ENCODE assay signal across 9 cellular contexts in genomic region chr5:139246394-139246793, GRCh38. TPM values are rescaled to one million over a fixed set of nuclear protein-coding genes. Genes with fewer than 3 reads are reported as not detected.
DNase-seq lines count a peak whose midpoint lies in the region; ATAC-seq, FAIRE-seq and TF ChIP-seq lines count a peak whose summit lies in the region.
"Had no signal": no experiment of that assay in that cellular context is flagged by ENCODE, and none has a peak within 500 bp of the region (broad histone marks: within the 10 kb centered on the region; RNA-seq: fewer than 3 reads in every experiment).

No MANE protein-coding gene starts in this region.

- no peak overlapping the region for H4K5ac ChIP-seq in H1 (ENCODE audit: insufficient read length, low read depth, low read length)

- no peaks in the 10 kb centered on the region for H3K9me3 ChIP-seq in H1 (ENCODE audit: insufficient read depth in 2 of 2, low read depth in 1 of 2, low read length in 1 of 2)
- H3K9me3 ChIP-seq in gastroesophageal sphincter = no peaks in the 10 kb centered on the region
- H3K9me3 ChIP-seq: upper lobe of left lung had no signal

- H3K27ac Mint-ChIP-seq in T-helper 2 cell treated with Interferon-gamma antibody and Interleukin-4, amounts not matched to agents 5 μg/mL and 100 μg/mL, for 36 hours = no peak overlapping the region
- no peak overlapping the region for H3K27ac Mint-ChIP-seq in type B pancreatic cell

- CTCF ChIA-PET in H1 (lab: Charles Lee; ENCODE audit: partially characterized antibody) = interaction anchor here (0.8 to 2.3 kb wide), 9 partner anchors 12 to 635 kb away, joined by 3 to 13 read pairs (median 3); no protein-coding TSS in a partner anchor

- peak in 1 of 2 experiments; percentile 2; a peak in 1 of 4 replicates for TF ChIP-seq RAD21 in H1 (IDR thresholded peaks at IDR 0.05 in 1 of 2, conservative IDR thresholded peaks at IDR 0.05 in 1 of 2; ENCODE audit: low read depth in 2 of 2, low read length in 2 of 2)

- H3K4me2 ChIP-seq in H1 (ENCODE audit: insufficient read depth in 1 of 2, low read depth in 2 of 2, low read length in 2 of 2) = no peak overlapping the region

- H2AK5ac ChIP-seq in H1 (ENCODE audit: low read depth, low read length) = no peak overlapping the region

- H3K4me3 ChIP-seq in H1 (ENCODE audit: extremely low read depth in 1 of 4, insufficient read depth in 2 of 4, low read depth in 3 of 4, low read length in 4 of 4) (no peak overlapping the region), gastroesophageal sphincter (no peak overlapping the region)
- H3K4me3 ChIP-seq: upper lobe of left lung had no signal

- no peaks in the 10 kb centered on the region for H3K36me3 ChIP-seq in H1 (ENCODE audit: control insufficient read depth in 2 of 4, insufficient read depth in 4 of 4, low read length in 3 of 4)
- H3K36me3 ChIP-seq in gastroesophageal sphincter = no peaks in the 10 kb centered on the region
- H3K36me3 ChIP-seq: upper lobe of left lung had no signal

- H2BK120ac ChIP-seq in H1 (replicated peaks; ENCODE audit: low read depth, low read length) = no peak overlapping the region

- no peaks in the 10 kb centered on the region for H3K36me3 Mint-ChIP-seq in T-helper 2 cell treated with Interferon-gamma antibody and Interleukin-4, amounts not matched to agents 5 μg/mL and 100 μg/mL, for 36 hours (ENCODE audit: low read depth)
- peaks cover 3% of the 10 kb centered on the region for H3K36me3 Mint-ChIP-seq in type B pancreatic cell

- DNase-seq in H54 (ENCODE audit: insufficient read length, low spot score) (peak; percentile 86), H1 (ENCODE audit: low read depth in 1 of 2, low spot score in 2 of 2) (no peak), germinal center (ENCODE audit: low spot score) (no peak), cerebellar cortex (ENCODE audit: low spot score) (no peak), type B pancreatic cell (ENCODE audit: extremely low spot score, unreplicated experiment) (no peak)
- peak; percentile 73 for DNase-seq in T-helper 2 cell treated with Interferon-gamma antibody and Interleukin-4, amounts not matched to agents 5 μg/mL and 100 μg/mL, for 36 hours (ENCODE audit: low spot score)
- DNase-seq in stimulated activated CD4-positive, alpha-beta T cell treated with anti-CD3 and anti-CD28 coated beads, Interleukin-4, amount 100 ng/mL, for 1 hour = peak; percentile 60

- peaks cover 6% of the 10 kb centered on the region for H3K27me3 Mint-ChIP-seq in T-helper 2 cell treated with Interferon-gamma antibody and Interleukin-4, amounts not matched to agents 5 μg/mL and 100 μg/mL, for 36 hours (ENCODE audit: low read depth)
- peaks cover 9% of the 10 kb centered on the region for H3K27me3 Mint-ChIP-seq in type B pancreatic cell

- H3K23ac ChIP-seq in H1 (ENCODE audit: insufficient read length) = no peak overlapping the region

- WGBS in H1 (ENCODE audit: extremely low coverage in 1 of 2, insufficient coverage in 1 of 2, insufficient read length in 1 of 2, insufficient replicate concordance in 2 of 2, low coverage in 1 of 2, low lambda C conversion rate in 2 of 2, missing lambda C conversion rate in 1 of 2), 2 experiments = 57% methylated on average over 3 of the region's 4 CpGs; no CpG with 5 or more reads in 1 of the 2 experiments
- 31% methylated on average over 3 of the region's 4 CpGs; no CpG with 5 or more reads in 1 of the 2 donors for WGBS in gastroesophageal sphincter (ENCODE audit: low coverage in 1 of 2), 2 donors

- H3K4me1 ChIP-seq in H1 (replicated peaks in 1 of 4; ENCODE audit: control insufficient read depth in 3 of 4, insufficient read depth in 4 of 4, low read length in 3 of 4) (peaks cover 0 to 3% (median 0%) of the 10 kb centered on the region in 4 experiments; a peak in 2 of 7 replicates), gastroesophageal sphincter (no peaks in the 10 kb centered on the region)

- peak; percentile 43 for FAIRE-seq in H54 (lab: Jason Lieb, UNC)
- no peak for FAIRE-seq in H1 (lab: Jason Lieb, UNC)

- no peak overlapping the region for H2BK15ac ChIP-seq in H1 (ENCODE audit: low read length)

- no peak overlapping the region for H4K91ac ChIP-seq in H1 (replicated peaks; ENCODE audit: insufficient read length, low read length)

- H3K18ac ChIP-seq in H1 (ENCODE audit: extremely low read depth, low read length) = peak overlapping the region; percentile 60; the same call in 1 of the 2 replicates

- no peak for TF ChIP-seq EP300 in H1 (IDR thresholded peaks at IDR 0.05; ENCODE audit: borderline replicate concordance in 1 of 2, low read depth in 2 of 2, low read length in 2 of 2)
- TF ChIP-seq EP300 in gastroesophageal sphincter (IDR thresholded peaks at IDR 0.05) = no peak

- no peak overlapping the region for H3K14ac ChIP-seq in H1 (ENCODE audit: insufficient read length)

- H2BK5ac ChIP-seq in H1 (ENCODE audit: low read depth, low read length) = no peak overlapping the region

- H3K9ac ChIP-seq in H1 (replicated peaks in 1 of 4; ENCODE audit: extremely low read depth in 1 of 4, low read depth in 3 of 4, low read length in 3 of 4) = no peak overlapping the region

- peak overlapping the region; percentile 17 for H3K4me3 Mint-ChIP-seq in T-helper 2 cell treated with Interferon-gamma antibody and Interleukin-4, amounts not matched to agents 5 μg/mL and 100 μg/mL, for 36 hours
- H3K4me3 Mint-ChIP-seq in type B pancreatic cell = no peak overlapping the region

- H2BK20ac ChIP-seq in H1 (ENCODE audit: low read length) = no peak overlapping the region

- H3K27ac ChIP-seq in H1 (ENCODE audit: low read depth, low read length) = no peak overlapping the region
- H3K27ac ChIP-seq in gastroesophageal sphincter = no peak overlapping the region
- H3K27ac ChIP-seq: upper lobe of left lung had no signal

- ATAC-seq in gastroesophageal sphincter = no peak

- no peaks in the 10 kb centered on the region for H3K23me2 ChIP-seq in H1 (ENCODE audit: low read depth, low read length)

- H4K20me1 ChIP-seq in H1 (replicated peaks in 1 of 2; ENCODE audit: control insufficient read depth in 1 of 2, insufficient read depth in 2 of 2, low read length in 2 of 2) = no peaks in the 10 kb centered on the region

- peak overlapping the region; percentile 51 for H2AFZ ChIP-seq in H1 (ENCODE audit: low read length)

- H3K79me1 ChIP-seq in H1 (ENCODE audit: low read depth, low read length) = no peaks in the 10 kb centered on the region

- H3K4me1 Mint-ChIP-seq in T-helper 2 cell treated with Interferon-gamma antibody and Interleukin-4, amounts not matched to agents 5 μg/mL and 100 μg/mL, for 36 hours (ENCODE audit: low read depth) = peaks cover 11% of the 10 kb centered on the region
- peaks cover 15% of the 10 kb centered on the region for H3K4me1 Mint-ChIP-seq in type B pancreatic cell (ENCODE audit: unreplicated experiment)

- TF ChIP-seq CTCF in H1 (IDR thresholded peaks at IDR 0.05; ENCODE audit: control extremely low read depth in 1 of 3, insufficient read depth in 1 of 3, low read depth in 1 of 3, low read length in 3 of 3) = no peak
- no peak for TF ChIP-seq CTCF in gastroesophageal sphincter (IDR thresholded peaks at IDR 0.05)
- TF ChIP-seq CTCF in type B pancreatic cell (conservative IDR thresholded peaks at IDR 0.05) = no peak

- POLR2A ChIA-PET in H1 (lab: Charles Lee; ENCODE audit: partially characterized antibody) = interaction anchor here (0.6 to 0.9 kb wide), 2 partner anchors 31 to 122 kb away, joined by 3 to 5 read pairs; no protein-coding TSS in a partner anchor

- no peaks in the 10 kb centered on the region for H3K9me3 Mint-ChIP-seq in T-helper 2 cell treated with Interferon-gamma antibody and Interleukin-4, amounts not matched to agents 5 μg/mL and 100 μg/mL, for 36 hours
- no peaks in the 10 kb centered on the region for H3K9me3 Mint-ChIP-seq in type B pancreatic cell

- no peak overlapping the region for H3K56ac ChIP-seq in H1 (replicated peaks; ENCODE audit: insufficient read length, low read depth, low read length)

- H2BK12ac ChIP-seq in H1 (ENCODE audit: low read depth, low read length) = no peak overlapping the region; the same call in 1 of the 2 replicates

- TF ChIP-seq POLR2A in H54 (IDR thresholded peaks at IDR 0.05; ENCODE audit: low read depth, low read length) (no peak), H1 (IDR thresholded peaks at IDR 0.05; ENCODE audit: control extremely low read depth in 1 of 2, low read depth in 2 of 2, low read length in 2 of 2) (no peak), gastroesophageal sphincter (IDR thresholded peaks at IDR 0.05) (no peak)

- H3K79me2 ChIP-seq in H1 (ENCODE audit: control insufficient read depth in 1 of 2, insufficient read depth in 2 of 2, low read length in 2 of 2) = no peaks in the 10 kb centered on the region

- H4K8ac ChIP-seq in H1 (ENCODE audit: extremely low read depth, insufficient read depth, low read length) = no peak overlapping the region

- no peaks in the 10 kb centered on the region for H3K27me3 ChIP-seq in H1 (replicated peaks in 1 of 4; ENCODE audit: control insufficient read depth in 3 of 4, extremely low read depth in 1 of 4, insufficient read depth in 3 of 4, low read length in 3 of 4)
- H3K27me3 ChIP-seq in gastroesophageal sphincter = no peaks in the 10 kb centered on the region
- H3K27me3 ChIP-seq: upper lobe of left lung had no signal

- no peak overlapping the region for H3K4ac ChIP-seq in H1 (replicated peaks; ENCODE audit: insufficient read length, low read depth, low read length)

RNA-seq across cellular contexts. Expression of gene MATR3, which starts 47.1 kb away (rescaled TPM):
- 378 and 389 TPM in 2 replicates for total RNA-seq in H1 (2021; fragmentation: NEBNext Ultra II Directional; extraction: Animal tissue kit (Norgen Biotek cat#: 25700))
- polyA plus RNA-seq in H1 (2011; rRNA removed) = 90.6 and 116 TPM in 2 replicates
- 114 TPM for polyA plus RNA-seq in H1 (2011; cell fraction: cytosol; rRNA removed)
- 147 TPM for polyA plus RNA-seq in H1 (2011; cell fraction: nucleus; rRNA removed)
- 195 to 447 TPM (median 235 TPM) in 4 replicates for polyA plus RNA-seq in H1 (2012, experiment 1 of 2)
- 18.5 TPM for polyA plus RNA-seq in H1 (2012, experiment 2 of 2)
- 192 TPM for polyA plus RNA-seq in H1 (2013, experiment 1 of 2)
- 184 TPM for polyA plus RNA-seq in H1 (2013, experiment 2 of 2)
- polyA minus RNA-seq in H1 (2011; rRNA and poly(A)+ RNA removed) = 458 and 712 TPM in 2 replicates
- 183 TPM for polyA minus RNA-seq in H1 (2011; cell fraction: cytosol; rRNA and poly(A)+ RNA removed)
- 431 TPM for polyA minus RNA-seq in H1 (2011; cell fraction: nucleus; rRNA and poly(A)+ RNA removed)
- total RNA-seq in gastroesophageal sphincter = 100 to 1,000 TPM; 194 to 326 (median 314) TPM
- 185 and 276 TPM in 2 replicates for total RNA-seq in type B pancreatic cell (ENCODE audit: low replicate concordance)

RNA-seq across cellular contexts. Expression of gene SIL1, which starts 48.2 kb away (rescaled TPM):
- total RNA-seq in H1 (2021; fragmentation: NEBNext Ultra II Directional; extraction: Animal tissue kit (Norgen Biotek cat#: 25700)) = 6.6 and 8.3 TPM in 2 replicates
- 12.8 and 13.9 TPM in 2 replicates for polyA plus RNA-seq in H1 (2011; rRNA removed)
- polyA plus RNA-seq in H1 (2011; cell fraction: cytosol; rRNA removed) = 8.3 TPM
- polyA plus RNA-seq in H1 (2011; cell fraction: nucleus; rRNA removed) = 10.5 TPM
- 6.4 to 9.6 TPM (median 7.6 TPM) in 4 replicates for polyA plus RNA-seq in H1 (2012, experiment 1 of 2)
- polyA plus RNA-seq in H1 (2012, experiment 2 of 2) = 6.8 TPM
- polyA plus RNA-seq in H1 (2013, experiment 1 of 2) = 5.9 TPM
- 7.7 TPM for polyA plus RNA-seq in H1 (2013, experiment 2 of 2)
- 4.6 and 7.5 TPM in 2 replicates for polyA minus RNA-seq in H1 (2011; rRNA and poly(A)+ RNA removed)
- 12.8 TPM for polyA minus RNA-seq in H1 (2011; cell fraction: cytosol; rRNA and poly(A)+ RNA removed)
- 8.5 TPM for polyA minus RNA-seq in H1 (2011; cell fraction: nucleus; rRNA and poly(A)+ RNA removed)
- total RNA-seq in gastroesophageal sphincter (10 to 100 TPM; 28.6 to 48.1 (median 36.5) TPM), type B pancreatic cell (ENCODE audit: low replicate concordance) (40.9 and 63.0 TPM in 2 replicates)

Comparison
In these comparisons a context has a peak if more than half of its experiments do, and no peak if none do; other contexts are left out.
1. DNase-seq: peak in H54 (single experiment), T-helper 2 cell treated with Interferon-gamma antibody and Interleukin-4, amounts not matched to agents 5 μg/mL and 100 μg/mL, for 36 hours (single experiment) and stimulated activated CD4-positive, alpha-beta T cell treated with anti-CD3 and anti-CD28 coated beads, Interleukin-4, amount 100 ng/mL, for 1 hour (single experiment); none in H1 (0 of 2), germinal center (single experiment), cerebellar cortex (single experiment) and type B pancreatic cell (single experiment).